1 cellular context compared by ENCODE assay signal in the genomic region with DNA sequence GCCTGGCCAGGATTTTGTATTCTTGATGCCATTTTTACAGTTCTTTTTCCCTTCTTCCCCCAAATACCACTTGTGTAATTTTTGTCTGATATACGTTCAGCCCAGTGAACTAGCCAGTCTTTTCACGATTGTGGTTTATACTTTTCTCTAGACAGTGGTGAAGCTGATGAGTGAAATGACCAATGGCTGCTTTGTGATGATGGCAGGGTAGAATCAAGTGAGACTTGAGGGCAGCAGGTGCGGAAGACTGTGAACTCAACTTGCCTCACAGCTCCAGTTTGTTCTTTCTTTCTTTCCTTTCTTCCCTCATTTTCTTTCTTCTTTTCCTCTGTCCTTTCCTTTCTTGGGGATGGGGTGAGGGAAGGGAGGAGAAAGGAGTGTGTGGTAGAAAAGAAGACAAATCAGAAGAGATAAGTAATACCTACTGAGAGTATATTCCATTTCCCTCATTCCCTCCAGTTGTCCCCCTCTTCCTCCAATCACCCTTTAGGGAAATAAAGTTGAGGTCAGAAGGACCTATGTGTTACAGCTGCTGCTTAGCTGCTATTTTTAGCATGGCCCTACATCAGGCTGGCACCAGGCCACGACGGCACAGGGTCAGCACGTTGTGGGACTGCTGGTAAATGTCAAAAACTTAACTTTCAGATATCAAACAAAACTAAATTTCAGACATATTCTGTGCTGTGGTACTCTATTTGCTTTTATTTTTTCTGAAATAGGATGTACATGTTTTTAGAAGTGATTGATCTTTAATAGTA.
TF ChIP-seq lines count a peak whose summit lies in the region.

No MANE protein-coding gene starts in this region.

TF ChIP-seq in A549, 52 proteins besides CTCF, POLR2A, EP300 and RAD21 (continued from another document):
- no peak for TF ChIP-seq REST (IDR thresholded peaks at IDR 0.05)
- TF ChIP-seq BHLHE40 (IDR thresholded peaks at IDR 0.05; ENCODE audit: low read depth, low read length), result no peak
- TF ChIP-seq FOSB (CRISPR knock-in tag; IDR thresholded peaks at IDR 0.05), result no peak
- no peak for TF ChIP-seq CBX2 (IDR thresholded peaks at IDR 0.05; ENCODE audit: borderline replicate concordance, low read depth)
- no peak for TF ChIP-seq ZNF302 (CRISPR knock-in tag; IDR thresholded peaks at IDR 0.05)
- TF ChIP-seq E2F6 (IDR thresholded peaks at IDR 0.05; ENCODE audit: borderline replicate concordance, low read depth), result no peak
- no peak for TF ChIP-seq EHF (CRISPR knock-in tag; IDR thresholded peaks at IDR 0.05)
- TF ChIP-seq BCL3 (IDR thresholded peaks at IDR 0.05), result no peak
- TF ChIP-seq NR3C1 (IDR thresholded peaks at IDR 0.05), result no peak
- TF ChIP-seq CHD2 (IDR thresholded peaks at IDR 0.05; ENCODE audit: low read length, partially characterized antibody), result no peak
- TF ChIP-seq, protein P1, sequence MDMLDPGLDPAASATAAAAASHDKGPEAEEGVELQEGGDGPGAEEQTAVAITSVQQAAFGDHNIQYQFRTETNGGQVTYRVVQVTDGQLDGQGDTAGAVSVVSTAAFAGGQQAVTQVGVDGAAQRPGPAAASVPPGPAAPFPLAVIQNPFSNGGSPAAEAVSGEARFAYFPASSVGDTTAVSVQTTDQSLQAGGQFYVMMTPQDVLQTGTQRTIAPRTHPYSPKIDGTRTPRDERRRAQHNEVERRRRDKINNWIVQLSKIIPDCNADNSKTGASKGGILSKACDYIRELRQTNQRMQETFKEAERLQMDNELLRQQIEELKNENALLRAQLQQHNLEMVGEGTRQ (IDR thresholded peaks at IDR 0.05), result no peak
- no peak for TF ChIP-seq PBX3 (IDR thresholded peaks at IDR 0.05)
- TF ChIP-seq RFX5 (IDR thresholded peaks at IDR 0.05), result no peak
- TF ChIP-seq ZSCAN20 (CRISPR knock-in tag; IDR thresholded peaks at IDR 0.05), result no peak
- no peak for TF ChIP-seq CHD4 (IDR thresholded peaks at IDR 0.05; ENCODE audit: borderline replicate concordance)
- no peak for TF ChIP-seq EHMT2 (IDR thresholded peaks at IDR 0.05; ENCODE audit: low read depth)
- no peak for TF ChIP-seq KDM5A (IDR thresholded peaks at IDR 0.05)
TF ChIP-seq in A549: peak in this region for 0.
